6 cellular contexts compared by ENCODE assay signal in genomic region chr11:111771205-111771604, GRCh38. TPM values are rescaled to one million over a fixed set of nuclear protein-coding genes. Genes with fewer than 3 reads are reported as not detected.
A peak's percentile ranks its signal among the peaks of the same experiment; 100 is the strongest.
DNase-seq lines count a peak whose midpoint lies in the region; ATAC-seq and TF ChIP-seq lines count a peak whose summit lies in the region.
"Not testable (repeated sequence)": the region's sequence is repeated elsewhere in the genome, so short reads cannot be mapped to it uniquely, and the experiment has no call there.

No MANE protein-coding gene starts in this region.

- POLR2A ChIA-PET in Caco-2 (lab: Charles Lee), result interaction anchor here (0.8 kb wide), 1 partner anchor 8 kb away, joined by 3 read pairs; no protein-coding TSS in a partner anchor
- POLR2A ChIA-PET in WTC11 (lab: Charles Lee), result not testable (repeated sequence)

- not testable (repeated sequence) for H3K79me2 ChIP-seq in H9 (ENCODE audit: insufficient read depth, low read length)

- not testable (repeated sequence) for H3K9me3 Mint-ChIP-seq in Caco-2 (ENCODE audit: unreplicated experiment); H9; WTC11; neural crest cell

- H3K27ac ChIP-seq in H9 (ENCODE audit: insufficient read length, low read depth, low read length), result not testable (repeated sequence)

- not testable (repeated sequence) for H3K79me1 ChIP-seq in H9 (ENCODE audit: insufficient read depth, low read depth, low read length, poor library complexity, severe bottlenecking)

- H4K8ac ChIP-seq in H9 (replicated peaks; ENCODE audit: insufficient read length, low read depth, low read length), result not testable (repeated sequence)

- WGBS in H9 (ENCODE audit: extremely low coverage, insufficient read length, low lambda C conversion rate), result no CpG with 5 or more reads among the region's 5 CpGs

- BruUV-seq in Caco-2 (replicated peaks; lab: Mats Ljungman, UMichigan), result not testable (repeated sequence)

- not testable (repeated sequence) for H2BK20ac ChIP-seq in H9 (ENCODE audit: low read depth, low read length, poor library complexity, severe bottlenecking)

- H4K91ac ChIP-seq in H9 (ENCODE audit: insufficient read length, low read depth, low read length), result not testable (repeated sequence)

- not testable (repeated sequence) for H3K23me2 ChIP-seq in H9 (ENCODE audit: insufficient read length, low read depth, low read length, poor library complexity, severe bottlenecking)

- H3T11ph ChIP-seq in H9 (ENCODE audit: low read length), result not testable (repeated sequence)

- H3K4me2 ChIP-seq in H9 (ENCODE audit: insufficient read depth, insufficient read length, low read length), result peak overlapping the region; percentile 8

- H4K20me1 ChIP-seq in H9 (ENCODE audit: control insufficient read depth, insufficient read depth, insufficient read length), result not testable (repeated sequence)

- not testable (repeated sequence) for H2BK120ac ChIP-seq in H9 (ENCODE audit: low read depth, low read length, poor library complexity, severe bottlenecking)

- not testable (repeated sequence) for H3K23ac ChIP-seq in H9 (ENCODE audit: insufficient read length, low read depth, low read length)

- H3K4me1 ChIP-seq in Caco-2; H9 (ENCODE audit: insufficient read depth, low read length): not testable (repeated sequence)

- H3K27ac Mint-ChIP-seq in Caco-2 (ENCODE audit: unreplicated experiment), result peak overlapping the region; percentile 29
- not testable (repeated sequence) for H3K27ac Mint-ChIP-seq in H9; WTC11; neural crest cell (ENCODE audit: unreplicated experiment)

- H3K36me3 Mint-ChIP-seq in Caco-2 (ENCODE audit: insufficient read depth, unreplicated experiment); H9 (ENCODE audit: insufficient read depth in 1 of 3, low read depth in 3 of 3); WTC11; neural crest cell (ENCODE audit: low read depth): not testable (repeated sequence)

- not testable (repeated sequence) for H3K9me3 ChIP-seq in Caco-2; H9 (ENCODE audit: control insufficient read depth, low read depth, low read length); iPS-18c (ENCODE audit: control insufficient read depth, insufficient read depth, low read length)

- H3K4me3 Mint-ChIP-seq in Caco-2 (ENCODE audit: unreplicated experiment); H9; WTC11: not testable (repeated sequence)
- peak overlapping the region; percentile 24 for H3K4me3 Mint-ChIP-seq in neural crest cell

- H2BK12ac ChIP-seq in H9 (ENCODE audit: insufficient read length, low read depth, low read length), result not testable (repeated sequence)

- H3K36me3 ChIP-seq in Caco-2 (ENCODE audit: control insufficient read depth, insufficient read depth, low read length), result not testable (repeated sequence)

- not testable (repeated sequence) for H3K4me3 ChIP-seq in Caco-2 (ENCODE audit: low read depth, low read length)
- 0 out of 2 replicates have a peak overlapping the region, but pooled peaks have one; percentile 24 for H3K4me3 ChIP-seq in iPS-18c (ENCODE audit: insufficient read depth, low read depth, low read length)

- not testable (repeated sequence) for H3K14ac ChIP-seq in H9 (ENCODE audit: insufficient read depth, low read length)

- H3K18ac ChIP-seq in H9 (ENCODE audit: insufficient read length, low read depth, low read length), result not testable (repeated sequence)

- CTCF ChIA-PET in Caco-2 (lab: Charles Lee), result interaction anchor here (1.1 kb wide), 1 partner anchor 174 kb away, joined by 3 read pairs; no protein-coding TSS in a partner anchor
- CTCF ChIA-PET in WTC11 (lab: Charles Lee), result interaction anchor here (1.0 to 1.2 kb wide), 3 partner anchors 62 to 169 kb away, joined by 3 to 4 read pairs (median 3); partner anchors contain the start of gene SIK2

- H3K4ac ChIP-seq in H9 (ENCODE audit: low read depth, low read length), result not testable (repeated sequence)

- not testable (repeated sequence) for H3K56ac ChIP-seq in H9 (ENCODE audit: insufficient read length, low read depth, low read length)

- not testable (repeated sequence) for H2BK15ac ChIP-seq in H9 (ENCODE audit: low read depth, low read length)

- H2BK5ac ChIP-seq in H9 (ENCODE audit: insufficient read length, low read length), result not testable (repeated sequence)

- H2AFZ ChIP-seq in H9 (ENCODE audit: low read length), result not testable (repeated sequence)

- DNase-seq in Caco-2; neural crest cell (ENCODE audit: low read depth, low spot score): not testable (repeated sequence)
- peak; percentile 47 for DNase-seq in H9
- DNase-seq in WTC11 (ENCODE audit: low spot score), result peak; percentile 14
- peak; percentile 55 for DNase-seq in globus pallidus (ENCODE audit: low spot score)

- intact Hi-C loops in Caco-2 (cut with micrococcal nuclease; ENCODE audit: unreplicated experiment), result not testable (repeated sequence)

- H3K4me1 Mint-ChIP-seq in Caco-2 (ENCODE audit: low read depth, unreplicated experiment), result peaks cover 13% of the 10 kb centered on the region
- H3K4me1 Mint-ChIP-seq in H9, result peaks cover 27 to 32% of the 10 kb centered on the region in 2 experiments
- peaks cover 30% of the 10 kb centered on the region for H3K4me1 Mint-ChIP-seq in WTC11
- not testable (repeated sequence) for H3K4me1 Mint-ChIP-seq in neural crest cell

- TF ChIP-seq CTCF in Caco-2 (IDR thresholded peaks at IDR 0.05; ENCODE audit: insufficient read depth in 1 of 2, low read depth in 1 of 2, low read length in 1 of 2, severe bottlenecking in 1 of 2, unreplicated experiment in 1 of 2); H9 (conservative IDR thresholded peaks at IDR 0.05); WTC11 (IDR thresholded peaks at IDR 0.05); neural crest cell (conservative IDR thresholded peaks at IDR 0.05): not testable (repeated sequence)

- not testable (repeated sequence) for H4K5ac ChIP-seq in H9 (ENCODE audit: insufficient read length, low read depth, low read length)

- H2AK5ac ChIP-seq in H9 (ENCODE audit: insufficient read length, low read length), result not testable (repeated sequence)

- peak; percentile 50 for ATAC-seq in WTC11

- not testable (repeated sequence) for H3K27me3 Mint-ChIP-seq in Caco-2 (ENCODE audit: insufficient read depth, unreplicated experiment); H9 (ENCODE audit: low read depth); WTC11 (ENCODE audit: low read depth); neural crest cell (ENCODE audit: low read depth)

- not testable (repeated sequence) for H3K9ac ChIP-seq in H9 (ENCODE audit: extremely low read depth, insufficient read length, low read length)

- H3K27me3 ChIP-seq in Caco-2 (replicated peaks; ENCODE audit: control insufficient read depth, insufficient read depth, low read length); H9 (ENCODE audit: insufficient read depth, low read length): not testable (repeated sequence)

TF ChIP-seq in WTC11, 78 proteins besides CTCF, POLR2A, EP300 and RAD21:
- TF ChIP-seq ZNF121 (CRISPR knock-in tag; IDR thresholded peaks at IDR 0.05), result peak; percentile 58; the same call in 1 of the 2 replicates
TF ChIP-seq in WTC11: peak in this region for 1; not testable (repeated sequence) for 77.

RNA-seq across cellular contexts. Expression of gene PPP2R1B, which starts 5.0 kb away (rescaled TPM):
- 109 and 114 TPM in 2 replicates for total RNA-seq in Caco-2 (2022)
- total RNA-seq in H9 (2021), result 95.5 and 105 TPM in 2 replicates
- 74.5 to 87.7 TPM (median 75.2 TPM) in 3 replicates for total RNA-seq in WTC11 (2021)
- total RNA-seq in neural crest cell, result 78.0 and 80.4 TPM in 2 replicates
